ENCODE assay signal across 9 cellular contexts in the genomic region with DNA sequence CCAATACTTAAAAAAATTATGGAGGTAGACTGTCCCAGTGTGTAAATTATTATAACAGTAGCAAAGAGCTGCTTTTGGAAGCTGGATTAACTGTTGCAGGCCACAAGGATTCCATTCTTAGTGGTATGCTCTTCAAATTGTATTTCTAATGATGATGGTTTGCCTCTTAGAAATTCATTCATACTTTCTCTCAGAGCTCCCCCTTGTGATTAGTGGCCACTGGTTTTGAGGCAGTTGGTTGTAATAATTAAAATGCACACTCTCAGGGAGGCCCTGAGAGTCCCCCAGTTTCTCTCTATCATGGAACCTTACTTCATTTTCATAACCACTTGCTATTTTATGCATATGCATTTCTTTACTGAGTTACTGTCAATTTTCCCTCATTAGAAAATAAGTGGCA. TPM values are rescaled to one million over a fixed set of nuclear protein-coding genes. Genes with fewer than 3 reads are reported as not detected.
DNase-seq lines count a peak whose midpoint lies in the region; ATAC-seq and TF ChIP-seq lines count a peak whose summit lies in the region.
"Had no signal": no experiment of that assay in that cellular context is flagged by ENCODE, and none has a peak within 500 bp of the region (broad histone marks: within the 10 kb centered on the region; RNA-seq: fewer than 3 reads in every experiment).

No MANE protein-coding gene starts in this region.

- no peak overlapping the region for H2BK20ac ChIP-seq in IMR-90 (ENCODE audit: low read depth, low read length)

- H3K9ac ChIP-seq in IMR-90 (ENCODE audit: low read depth, low read length) (no peak overlapping the region), neural cell (ENCODE audit: low read length) (no peak overlapping the region)
- H3K9ac ChIP-seq: BLaER1 had no signal

- H3K27me3 ChIP-seq in IMR-90 (ENCODE audit: control insufficient read depth, insufficient read depth, low read length) (peaks cover 6% of the 10 kb centered on the region; the same call in 1 of the 2 replicates), neural cell (ENCODE audit: insufficient read depth, low read depth, low read length) (no peaks in the 10 kb centered on the region)
- H3K27me3 ChIP-seq: BLaER1 had no signal

- H2AFZ ChIP-seq in IMR-90 (replicated peaks; ENCODE audit: low read length, poor library complexity) (no peak overlapping the region), neural cell (ENCODE audit: low read depth, low read length) (no peak overlapping the region)

- no peak overlapping the region for H3K4me2 ChIP-seq in IMR-90 (ENCODE audit: low read depth, low read length)
- H3K4me2 ChIP-seq in neural cell (ENCODE audit: low read length): no peak overlapping the region
- H3K4me2 ChIP-seq: BLaER1 had no signal

- ATAC-seq in GM21717 (IDR thresholded peaks at IDR 0.05; ENCODE audit: unreplicated experiment) (peak; percentile 53), IMR-90 (ENCODE audit: low read depth) (peak; percentile 53), WTC11 (peak; percentile 43; the same call in 1 of the 2 replicates)

- DNase-seq in NCI-H1105 treated with DMSO at 0.1 percent for 48 hours (lab: John Stamatoyannopoulos, UW): peak; percentile 55
- no peak for DNase-seq in NCI-H1105 (lab: John Stamatoyannopoulos, UW)
- peak; percentile 18 for DNase-seq in IMR-90
- DNase-seq in WTC11 (ENCODE audit: low spot score): no peak
- DNase-seq in HK-2 (ENCODE audit: unreplicated experiment): no peak
- DNase-seq in 8988T: no peak

- H3K27ac Mint-ChIP-seq in WTC11: no peak overlapping the region

- no peak for TF ChIP-seq POLR2A in IMR-90 (IDR thresholded peaks at IDR 0.05; ENCODE audit: low read depth, low read length)

- H3K27me3 Mint-ChIP-seq in WTC11 (ENCODE audit: low read depth): no peaks in the 10 kb centered on the region

- H3K9me3 ChIP-seq in IMR-90 (ENCODE audit: control insufficient read depth, insufficient read depth, low read length) (no peaks in the 10 kb centered on the region), neural cell (ENCODE audit: low read length) (no peaks in the 10 kb centered on the region)
- H3K9me3 ChIP-seq: BLaER1 had no signal

- no peaks in the 10 kb centered on the region for H3K9me1 ChIP-seq in IMR-90 (ENCODE audit: insufficient read depth, low read length)

- H3K18ac ChIP-seq in IMR-90 (ENCODE audit: low read depth, low read length): no peak overlapping the region

- POLR2A ChIA-PET in IMR-90 (lab: Charles Lee; ENCODE audit: unreplicated experiment) (no interaction called here), WTC11 (lab: Charles Lee) (no interaction called here)

- H2AK9ac ChIP-seq in IMR-90 (replicated peaks; ENCODE audit: low read depth, low read length, poor library complexity): no peak overlapping the region

- H3K14ac ChIP-seq in IMR-90 (replicated peaks; ENCODE audit: low read depth, low read length): no peak overlapping the region

- H4K20me1 ChIP-seq in IMR-90 (ENCODE audit: insufficient read depth, low read length): no peaks in the 10 kb centered on the region
- H4K20me1 ChIP-seq in neural cell (ENCODE audit: insufficient read depth): no peaks in the 10 kb centered on the region
- H4K20me1 ChIP-seq: BLaER1 had no signal

- H3K27ac ChIP-seq in IMR-90 (ENCODE audit: insufficient read depth, low read length) (no peak overlapping the region), neural cell (ENCODE audit: low read length) (no peak overlapping the region)
- H3K27ac ChIP-seq: BLaER1 had no signal

- no peak for TF ChIP-seq EP300 in neural cell (conservative IDR thresholded peaks at IDR 0.05; ENCODE audit: poor library complexity, severe bottlenecking)

- H3K4ac ChIP-seq in IMR-90 (ENCODE audit: low read depth, low read length): no peak overlapping the region

- H3K23ac ChIP-seq in IMR-90 (ENCODE audit: low read depth, low read length): no peak overlapping the region

- no TSS peak for BruUV-seq in IMR-90 (replicated peaks; lab: Mats Ljungman, UMichigan)

- no peak overlapping the region for H2BK120ac ChIP-seq in IMR-90 (ENCODE audit: low read depth, low read length)

- dilution Hi-C loops in IMR-90 (cut with HindIII; ENCODE audit: low sequenced_read_pairs, unreplicated experiment): no loop called here

- no peaks in the 10 kb centered on the region for H3K9me2 ChIP-seq in neural cell (ENCODE audit: insufficient read depth, low read length)

- H3K56ac ChIP-seq in IMR-90 (ENCODE audit: extremely low read depth, insufficient read depth, low read length): no peak overlapping the region

- H4K8ac ChIP-seq in IMR-90 (ENCODE audit: low read depth in 2 of 2, low read length in 2 of 2): no peak overlapping the region

- no peak overlapping the region for H4K91ac ChIP-seq in IMR-90 (ENCODE audit: insufficient read depth, low read depth, low read length)

- intact Hi-C loops in IMR-90 (cut with micrococcal nuclease): no loop called here

- H4K5ac ChIP-seq in IMR-90 (ENCODE audit: low read depth, low read length): no peak overlapping the region

- H3K4me3 Mint-ChIP-seq in WTC11: no peak overlapping the region

- H3K9me3 Mint-ChIP-seq in WTC11: peaks cover 8% of the 10 kb centered on the region

- no peaks in the 10 kb centered on the region for H3F3A ChIP-seq in neural cell (ENCODE audit: insufficient read depth, low read length, poor library complexity, severe bottlenecking)

- no peak overlapping the region for H2BK5ac ChIP-seq in IMR-90 (ENCODE audit: low read depth, low read length, poor library complexity, severe bottlenecking)

- TF ChIP-seq RAD21 in IMR-90 (IDR thresholded peaks at IDR 0.05; ENCODE audit: low read length) (peak; percentile 33), neural cell (conservative IDR thresholded peaks at IDR 0.05) (peak; percentile 19)

- CTCF ChIA-PET in IMR-90 (lab: Yijun Ruan, JAX): interaction anchor here (0.6 kb wide), 1 partner anchor 25 kb away, joined by 3 read pairs; no protein-coding TSS in a partner anchor
- CTCF ChIA-PET in WTC11 (lab: Charles Lee): interaction anchor here (0.7 to 2.6 kb wide), 4 partner anchors 13 to 184 kb away, joined by 3 to 8 read pairs (median 4); no protein-coding TSS in a partner anchor

- no peaks in the 10 kb centered on the region; the same call in 1 of the 2 replicates for H3K36me3 Mint-ChIP-seq in WTC11

- in situ Hi-C loops in IMR-90 (cut with MboI; ENCODE audit: low sequenced_read_pairs): no loop called here

- H3K4me1 ChIP-seq in IMR-90 (ENCODE audit: control insufficient read depth, insufficient read depth, low read length): no peaks in the 10 kb centered on the region
- H3K4me1 ChIP-seq: BLaER1 had no signal

- peak; percentile 37; the same call in 1 of the 2 replicates for TF ChIP-seq CTCF in IMR-90 (conservative IDR thresholded peaks at IDR 0.05; ENCODE audit: low read depth, low read length)
- no peak for TF ChIP-seq CTCF in WTC11 (IDR thresholded peaks at IDR 0.05)
- no peak for TF ChIP-seq CTCF in neural cell (IDR thresholded peaks at IDR 0.05; ENCODE audit: poor library complexity, severe bottlenecking)

- H2AK5ac ChIP-seq in IMR-90 (ENCODE audit: low read depth, low read length): no peak overlapping the region

- no peak overlapping the region for H2BK15ac ChIP-seq in IMR-90 (ENCODE audit: low read depth, low read length)

- H3K36me3 ChIP-seq in IMR-90 (ENCODE audit: control insufficient read depth, insufficient read depth, low read length) (no peaks in the 10 kb centered on the region), neural cell (ENCODE audit: insufficient read depth, low read length) (no peaks in the 10 kb centered on the region)
- H3K36me3 ChIP-seq: BLaER1 had no signal

- no peaks in the 10 kb centered on the region for H3K79me2 ChIP-seq in neural cell (replicated peaks; ENCODE audit: insufficient read depth, low read length)

- no peaks in the 10 kb centered on the region for H3K4me1 Mint-ChIP-seq in WTC11

- no peaks in the 10 kb centered on the region for H3K79me1 ChIP-seq in IMR-90 (ENCODE audit: low read depth in 1 of 2, low read length in 2 of 2)

- no peak overlapping the region for H3K4me3 ChIP-seq in IMR-90 (ENCODE audit: insufficient read depth, low read depth, low read length)
- H3K4me3 ChIP-seq in neural cell (ENCODE audit: low read length): no peak overlapping the region
- H3K4me3 ChIP-seq: BLaER1 had no signal

TF ChIP-seq in IMR-90, 13 proteins besides CTCF, POLR2A, EP300 and RAD21 (continues in another document):
- no peak for TF ChIP-seq RFX5 (IDR thresholded peaks at IDR 0.05; ENCODE audit: low read depth, low read length)

TF ChIP-seq in WTC11, 78 proteins besides CTCF, POLR2A, EP300 and RAD21 (continues in another document):
- TF ChIP-seq ESRRA (CRISPR knock-in tag; IDR thresholded peaks at IDR 0.05; ENCODE audit: borderline replicate concordance): no peak
- no peak for TF ChIP-seq ZBTB21 (CRISPR knock-in tag; IDR thresholded peaks at IDR 0.05; ENCODE audit: borderline replicate concordance)
- TF ChIP-seq, protein P1, sequence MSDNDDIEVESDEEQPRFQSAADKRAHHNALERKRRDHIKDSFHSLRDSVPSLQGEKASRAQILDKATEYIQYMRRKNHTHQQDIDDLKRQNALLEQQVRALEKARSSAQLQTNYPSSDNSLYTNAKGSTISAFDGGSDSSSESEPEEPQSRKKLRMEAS (CRISPR knock-in tag; IDR thresholded peaks at IDR 0.05): no peak
- TF ChIP-seq ZNF396 (CRISPR knock-in tag; IDR thresholded peaks at IDR 0.05; ENCODE audit: borderline replicate concordance): no peak
- TF ChIP-seq ZNF263 (CRISPR knock-in tag; IDR thresholded peaks at IDR 0.05; ENCODE audit: low read depth): no peak
- TF ChIP-seq SMAD4 (CRISPR knock-in tag; IDR thresholded peaks at IDR 0.05): no peak

RNA-seq across cellular contexts. Expression of gene LY75, which starts 35.4 kb away (rescaled TPM):
- not detected in 2 replicates for total RNA-seq in IMR-90 (2012; rRNA removed)
- polyA plus RNA-seq in IMR-90 (2012; rRNA removed): not detected in 2 replicates
- not detected in 2 replicates for polyA plus RNA-seq in IMR-90 (2012; cell fraction: cytosol; rRNA removed)
- not detected in 2 replicates for polyA plus RNA-seq in IMR-90 (2012; cell fraction: nucleus; rRNA removed; ENCODE audit: low replicate concordance)
- 1.9 to 3.3 TPM (median 2.6 TPM) in 3 replicates for total RNA-seq in WTC11 (2021)
- polyA plus RNA-seq in neural cell: not detected in 2 replicates
- not detected in 2 replicates for polyA minus RNA-seq in neural cell

Comparison
In these comparisons a context has a peak if more than half of its experiments do, and no peak if none do; other contexts are left out.
1. DNase-seq: peak in NCI-H1105 treated with DMSO at 0.1 percent for 48 hours (single experiment) and IMR-90 (single experiment); none in NCI-H1105 (single experiment), WTC11 (single experiment), HK-2 (single experiment) and 8988T (single experiment).
2. Peak in every context shown above with its lines, with median percentiles within 50 percentile points of each other: ATAC-seq.